Comparison of ENCODE assay signal across 7 cellular contexts in genomic region chr19:21536741-21537290, GRCh38. TPM values are rescaled to one million over a fixed set of nuclear protein-coding genes. Genes with fewer than 3 reads are reported as not detected.
A peak's percentile ranks its signal among the peaks of the same experiment; 100 is the strongest.
DNase-seq lines count a peak whose midpoint lies in the region; ATAC-seq, FAIRE-seq and TF ChIP-seq lines count a peak whose summit lies in the region.
"Not testable (repeated sequence)": the region's sequence is repeated elsewhere in the genome, so short reads cannot be mapped to it uniquely, and the experiment has no call there.

No MANE protein-coding gene starts in this region.

- H3K27ac ChIP-seq in BLaER1; HEK293 (ENCODE audit: extremely low read depth, low read depth, low read length); H1 (ENCODE audit: low read depth, low read length); right cardiac atrium (ENCODE audit: low read length); muscle layer of duodenum (ENCODE audit: low read length): not testable (repeated sequence)

- CTCF ChIA-PET in HEK293 (lab: Yijun Ruan, JAX); H1 (lab: Charles Lee; ENCODE audit: partially characterized antibody): not testable (repeated sequence)

- not testable (repeated sequence) for H2BK5ac ChIP-seq in H1 (ENCODE audit: low read depth, low read length)

- peak overlapping the region; percentile 23 for H3K4me3 Mint-ChIP-seq in type B pancreatic cell

- not testable (repeated sequence) for H2AFZ ChIP-seq in H1 (ENCODE audit: low read length)

- H3K4me3 ChIP-seq in BLaER1 (peak overlapping the region; percentile 39), adipocyte (ENCODE audit: low read length) (peak overlapping the region; percentile 65), right cardiac atrium (ENCODE audit: low read length) (peak overlapping the region; percentile 15), muscle layer of duodenum (ENCODE audit: low read depth in 1 of 2, low read length in 2 of 2) (peak overlapping the region; percentile 26 to 40)
- not testable (repeated sequence) for H3K4me3 ChIP-seq in HEK293 (ENCODE audit: low read depth, low read length); H1 (ENCODE audit: extremely low read depth in 1 of 4, insufficient read depth in 2 of 4, low read depth in 3 of 4, low read length in 4 of 4)

- not testable (repeated sequence) for H2BK120ac ChIP-seq in H1 (replicated peaks; ENCODE audit: low read depth, low read length)

- TF ChIP-seq EP300 in H1 (IDR thresholded peaks at IDR 0.05; ENCODE audit: borderline replicate concordance in 1 of 2, low read depth in 2 of 2, low read length in 2 of 2) = not testable (repeated sequence)

- not testable (repeated sequence) for H2BK15ac ChIP-seq in H1 (ENCODE audit: low read length)

- not testable (repeated sequence) for H3K9ac ChIP-seq in BLaER1; adipocyte (ENCODE audit: low read length); H1 (replicated peaks in 1 of 4; ENCODE audit: extremely low read depth in 1 of 4, low read depth in 3 of 4, low read length in 3 of 4)

- intact Hi-C loops in right cardiac atrium (cut with DNase I) = not testable (repeated sequence)

- not testable (repeated sequence) for H3K23me2 ChIP-seq in H1 (ENCODE audit: low read depth, low read length)

- H3K56ac ChIP-seq in H1 (replicated peaks; ENCODE audit: insufficient read length, low read depth, low read length) = not testable (repeated sequence)

- TF ChIP-seq RAD21 in H1 (IDR thresholded peaks at IDR 0.05 in 1 of 2, conservative IDR thresholded peaks at IDR 0.05 in 1 of 2; ENCODE audit: low read depth in 2 of 2, low read length in 2 of 2) = not testable (repeated sequence)

- not testable (repeated sequence) for FAIRE-seq in H1 (lab: Jason Lieb, UNC)

- H4K20me1 ChIP-seq in BLaER1; H1 (replicated peaks in 1 of 2; ENCODE audit: control insufficient read depth in 1 of 2, insufficient read depth in 2 of 2, low read length in 2 of 2): not testable (repeated sequence)

- POLR2A ChIA-PET in HEK293 (lab: Yijun Ruan, JAX) = not testable (repeated sequence)
- POLR2A ChIA-PET in H1 (lab: Charles Lee; ENCODE audit: partially characterized antibody) = interaction anchor here (0.6 to 1.1 kb wide), 2 partner anchors 16 to 123 kb away, joined by 3 read pairs; no protein-coding TSS in a partner anchor

- TF ChIP-seq CTCF in HEK293 (tag by site-specific recombination; IDR thresholded peaks at IDR 0.05); H1 (IDR thresholded peaks at IDR 0.05; ENCODE audit: control extremely low read depth in 1 of 3, insufficient read depth in 1 of 3, low read depth in 1 of 3, low read length in 3 of 3); type B pancreatic cell (conservative IDR thresholded peaks at IDR 0.05): not testable (repeated sequence)

- not testable (repeated sequence) for H3K23ac ChIP-seq in H1 (ENCODE audit: insufficient read length)

- H3K4me2 ChIP-seq in BLaER1; H1 (ENCODE audit: insufficient read depth in 1 of 2, low read depth in 2 of 2, low read length in 2 of 2): not testable (repeated sequence)

- not testable (repeated sequence) for H3K4me1 ChIP-seq in BLaER1; HEK293 (ENCODE audit: control insufficient read depth, insufficient read depth, low read length); adipocyte (ENCODE audit: control insufficient read depth, insufficient read depth, low read length); H1 (replicated peaks in 1 of 4; ENCODE audit: control insufficient read depth in 3 of 4, insufficient read depth in 4 of 4, low read length in 3 of 4); right cardiac atrium (ENCODE audit: control insufficient read depth, insufficient read depth, low read length); muscle layer of duodenum (ENCODE audit: control insufficient read depth in 1 of 2, insufficient read depth in 2 of 2, low read length in 2 of 2)

- WGBS in H1 (ENCODE audit: extremely low coverage in 1 of 2, insufficient coverage in 1 of 2, insufficient read length in 1 of 2, insufficient replicate concordance in 2 of 2, low coverage in 1 of 2, low lambda C conversion rate in 2 of 2, missing lambda C conversion rate in 1 of 2), 2 experiments = 95% methylated on average over 2 of the region's 2 CpGs; no CpG with 5 or more reads in 1 of the 2 experiments
- 96% methylated on average over 2 of the region's 2 CpGs for WGBS in right cardiac atrium

- not testable (repeated sequence) for H3K79me2 ChIP-seq in H1 (ENCODE audit: control insufficient read depth in 1 of 2, insufficient read depth in 2 of 2, low read length in 2 of 2)

- H4K8ac ChIP-seq in H1 (ENCODE audit: extremely low read depth, insufficient read depth, low read length) = not testable (repeated sequence)

- H2BK20ac ChIP-seq in H1 (ENCODE audit: low read length) = not testable (repeated sequence)

- H3K14ac ChIP-seq in H1 (ENCODE audit: insufficient read length) = not testable (repeated sequence)

- H3K36me3 ChIP-seq in BLaER1 = peaks cover 76% of the 10 kb centered on the region
- not testable (repeated sequence) for H3K36me3 ChIP-seq in HEK293 (ENCODE audit: control insufficient read depth in 2 of 2, insufficient read depth in 1 of 2, low read length in 2 of 2)
- H3K36me3 ChIP-seq in adipocyte (ENCODE audit: control insufficient read depth, insufficient read depth, low read length, severe bottlenecking) = peaks cover 63% of the 10 kb centered on the region
- peaks cover 0 to 58% (median 28%) of the 10 kb centered on the region in 4 experiments; a peak in 5 of 8 replicates for H3K36me3 ChIP-seq in H1 (ENCODE audit: control insufficient read depth in 2 of 4, insufficient read depth in 4 of 4, low read length in 3 of 4)
- peaks cover 10 to 56% of the 10 kb centered on the region in 2 donors for H3K36me3 ChIP-seq in muscle layer of duodenum (ENCODE audit: control insufficient read depth in 1 of 2, insufficient read depth in 2 of 2, low read length in 2 of 2)

- TF ChIP-seq POLR2A in H1 (IDR thresholded peaks at IDR 0.05; ENCODE audit: control extremely low read depth in 1 of 2, low read depth in 2 of 2, low read length in 2 of 2) = not testable (repeated sequence)

- not testable (repeated sequence) for H3K27ac Mint-ChIP-seq in type B pancreatic cell

- not testable (repeated sequence) for H3K79me1 ChIP-seq in H1 (ENCODE audit: low read depth, low read length)

- not testable (repeated sequence) for H3K4me1 Mint-ChIP-seq in type B pancreatic cell (ENCODE audit: unreplicated experiment)

- not testable (repeated sequence) for H2BK12ac ChIP-seq in H1 (ENCODE audit: low read depth, low read length)

- not testable (repeated sequence) for H2AK5ac ChIP-seq in H1 (ENCODE audit: low read depth, low read length)

- not testable (repeated sequence) for H3K4ac ChIP-seq in H1 (replicated peaks; ENCODE audit: insufficient read length, low read depth, low read length)

- H3K9me3 ChIP-seq in BLaER1 = peaks cover 82% of the 10 kb centered on the region
- not testable (repeated sequence) for H3K9me3 ChIP-seq in HEK293 (ENCODE audit: control insufficient read depth, insufficient read depth, low read depth, low read length); right cardiac atrium (ENCODE audit: control insufficient read depth, low read length)
- peaks cover 96% of the 10 kb centered on the region for H3K9me3 ChIP-seq in adipocyte (ENCODE audit: control insufficient read depth, low read length)
- peaks cover 33 to 35% of the 10 kb centered on the region in 2 experiments for H3K9me3 ChIP-seq in H1 (ENCODE audit: insufficient read depth in 2 of 2, low read depth in 1 of 2, low read length in 1 of 2)
- peaks cover 18 to 25% of the 10 kb centered on the region in 2 donors for H3K9me3 ChIP-seq in muscle layer of duodenum (ENCODE audit: control insufficient read depth in 1 of 2, low read length in 2 of 2)

- not testable (repeated sequence) for DNase-seq in adipocyte (ENCODE audit: low read depth); H1 (ENCODE audit: low read depth in 1 of 2, low spot score in 2 of 2); right cardiac atrium; type B pancreatic cell (ENCODE audit: extremely low spot score, unreplicated experiment)

- not testable (repeated sequence) for H3K27me3 Mint-ChIP-seq in type B pancreatic cell

- H3K9me3 Mint-ChIP-seq in type B pancreatic cell = peaks cover 24% of the 10 kb centered on the region

- not testable (repeated sequence) for H4K5ac ChIP-seq in H1 (ENCODE audit: insufficient read length, low read depth, low read length)

- not testable (repeated sequence) for H4K91ac ChIP-seq in H1 (replicated peaks; ENCODE audit: insufficient read length, low read length)

- not testable (repeated sequence) for H3K27me3 ChIP-seq in BLaER1; adipocyte (replicated peaks; ENCODE audit: control insufficient read depth, insufficient read depth, low read length); H1 (replicated peaks in 1 of 4; ENCODE audit: control insufficient read depth in 3 of 4, extremely low read depth in 1 of 4, insufficient read depth in 3 of 4, low read length in 3 of 4); right cardiac atrium (ENCODE audit: control insufficient read depth, insufficient read depth); muscle layer of duodenum (ENCODE audit: low read depth, low read length)

- not testable (repeated sequence) for ATAC-seq in right cardiac atrium

- H3K36me3 Mint-ChIP-seq in type B pancreatic cell = peaks cover 55% of the 10 kb centered on the region

- not testable (repeated sequence) for H3K18ac ChIP-seq in H1 (ENCODE audit: extremely low read depth, low read length)

TF ChIP-seq in H1, 55 proteins besides CTCF, POLR2A, EP300 and RAD21:
- TF ChIP-seq ZNF274 (IDR thresholded peaks at IDR 0.05; ENCODE audit: borderline replicate concordance, extremely low read depth, low read length) = peak; percentile 81
TF ChIP-seq in H1: peak in this region for 1; not testable (repeated sequence) for 54.

RNA-seq across cellular contexts. Expression of gene ZNF429, which starts 31.4 kb away (rescaled TPM):
- total RNA-seq in H1 (2021; fragmentation: NEBNext Ultra II Directional; extraction: Animal tissue kit (Norgen Biotek cat#: 25700)) = 15.0 and 15.4 TPM in 2 replicates
- polyA plus RNA-seq in H1 (2011; rRNA removed) (10.2 and 10.9 TPM in 2 replicates), right cardiac atrium (8.5 TPM)
- polyA plus RNA-seq in H1 (2011; cell fraction: cytosol; rRNA removed) = 11.0 TPM
- 11.4 TPM for polyA plus RNA-seq in H1 (2011; cell fraction: nucleus; rRNA removed)
- polyA plus RNA-seq in H1 (2012, experiment 1 of 2) = 7.8 to 12.1 TPM (median 8.2 TPM) in 4 replicates
- 1.5 TPM for polyA plus RNA-seq in H1 (2012, experiment 2 of 2)
- polyA plus RNA-seq in H1 (2013, experiment 1 of 2) = 11.9 TPM
- polyA plus RNA-seq in H1 (2013, experiment 2 of 2) = 11.5 TPM
- 11.3 and 13.9 TPM in 2 replicates for polyA minus RNA-seq in H1 (2011; rRNA and poly(A)+ RNA removed)
- polyA minus RNA-seq in H1 (2011; cell fraction: cytosol; rRNA and poly(A)+ RNA removed) = 11.3 TPM
- polyA minus RNA-seq in H1 (2011; cell fraction: nucleus; rRNA and poly(A)+ RNA removed) = 38.4 TPM
- total RNA-seq in right cardiac atrium (10 to 100 TPM in 2 of 4 donors, 1 to 10 TPM in 2; 8.5 to 12.0 (median 10.4) TPM), type B pancreatic cell (ENCODE audit: low replicate concordance) (18.2 and 20.6 TPM in 2 replicates)
